Comparison of ENCODE assay signal across 24 cellular contexts in genomic region chr2:21036708-21037670, GRCh38. TPM values are rescaled to one million over a fixed set of nuclear protein-coding genes. Genes with fewer than 3 reads are reported as not detected.
"Had no signal": no experiment of that assay in that cellular context is flagged by ENCODE, and none has a peak within 500 bp of the region (broad histone marks: within the 10 kb centered on the region; RNA-seq: fewer than 3 reads in every experiment).

No MANE protein-coding gene starts in this region.

- H3K27me3 ChIP-seq: adrenal gland had no signal

- H3K4me3 ChIP-seq: adrenal gland, K562 had no signal

- FAIRE-seq: bronchial epithelial cell, K562, RCC 7860 had no signal

- H3K9me3 ChIP-seq: adrenal gland had no signal

- H3K27ac ChIP-seq: adrenal gland had no signal

- H3K36me3 ChIP-seq: adrenal gland had no signal

- DNase-seq: activated CD4-positive, alpha-beta T cell treated with anti-CD3 and anti-CD28 coated beads for 48 hours; activated CD4-positive, alpha-beta T cell treated with anti-CD3 and anti-CD28 coated beads, Interleukin-2, amount 50 U/mL, for 4 hours; activated CD4-positive, CD25-positive, alpha-beta regulatory T cell treated with anti-CD3 and anti-CD28 coated beads, Interleukin-2, amount 50 U/mL, for 72 hours; activated CD8-positive, alpha-beta memory T cell treated with anti-CD3 and anti-CD28 coated beads, Interleukin-2, amount 50 U/mL, for 48 hours; activated CD8-positive, alpha-beta T cell treated with anti-CD3 and anti-CD28 coated beads, Interleukin-2, amount 10 ng/mL, durations not matched to agents 7 days and 5 days; activated naive CD4-positive, alpha-beta T cell treated with anti-CD3 and anti-CD28 coated beads, Interleukin-2, amount 50 U/mL, for 16 hours; activated naive CD8-positive, alpha-beta T cell treated with anti-CD3 and anti-CD28 coated beads, Interleukin-2, amount 10 ng/mL, durations not matched to agents 7 days and 5 days; activated T-cell treated with anti-CD3 and anti-CD28 coated beads, Interleukin-2, amount 50 U/mL, for 1 hour; adrenal gland; anterior cingulate cortex; Karpas-422; NCI-H1105 treated with DMSO at 0.1 percent for 48 hours; NCI-H1436 treated with DMSO at 0.1 percent for 48 hours; NCI-H187; NCI-H2081; NCI-H510A treated with DMSO at 0.1 percent for 48 hours; SHP77 treated with DMSO at 0.1 percent for 48 hours; T-helper 17 cell; T-helper 9 cell had no signal

- H3K4me1 ChIP-seq: adrenal gland had no signal

- ATAC-seq: activated CD8-positive, alpha-beta T cell treated with anti-CD3 and anti-CD28 coated beads, Interleukin-2, amount 10 ng/mL, durations not matched to agents 7 days and 5 days; K562; T-helper 17 cell; WTC11 had no signal

RNA-seq across cellular contexts. Expression of gene APOB, which starts 6.9 kb away (rescaled TPM):
- total RNA-seq: activated CD8-positive, alpha-beta T cell treated with anti-CD3 and anti-CD28 coated beads, Interleukin-2, amount 10 ng/mL, durations not matched to agents 7 days and 5 days; activated naive CD8-positive, alpha-beta T cell treated with anti-CD3 and anti-CD28 coated beads, Interleukin-2, amount 10 ng/mL, durations not matched to agents 7 days and 5 days; SK-MEL-5; T-helper 17 cell had no signal
- polyA plus RNA-seq: K562 had no signal
